Comparison of ENCODE assay signal across 12 cellular contexts in the genomic region with DNA sequence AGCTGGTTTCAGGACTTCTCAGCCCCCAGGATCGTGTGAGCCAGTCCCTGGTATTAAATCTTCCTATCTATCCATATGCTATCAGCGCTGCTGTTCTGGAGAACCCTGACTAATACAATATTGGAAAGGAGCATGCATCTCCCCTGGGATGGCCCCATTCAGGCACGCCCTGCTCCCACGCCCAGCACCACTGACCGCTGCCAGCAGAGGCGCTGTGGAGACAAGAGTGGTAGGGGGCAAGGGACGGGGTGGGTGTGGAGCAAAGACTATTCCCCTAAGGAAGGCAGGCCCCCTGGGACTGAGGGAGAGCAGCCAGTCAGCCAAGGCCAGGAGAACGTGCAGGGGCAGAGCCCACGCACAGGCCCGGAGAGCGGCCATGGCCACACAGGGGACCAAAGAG.
DNase-seq lines count a peak whose midpoint lies in the region; ATAC-seq and TF ChIP-seq lines count a peak whose summit lies in the region.
"Had no signal": no experiment of that assay in that cellular context is flagged by ENCODE, and none has a peak within 500 bp of the region (broad histone marks: within the 10 kb centered on the region; RNA-seq: fewer than 3 reads in every experiment).

No MANE protein-coding gene starts in this region.

- intact Hi-C loops in left ventricle myocardium inferior (cut with micrococcal nuclease) (no loop called here), PC-9 (cut with micrococcal nuclease; ENCODE audit: unreplicated experiment) (no loop called here)

- H3F3A ChIP-seq in PC-9 (ENCODE audit: insufficient read depth, low read depth), result peaks cover 29% of the 10 kb centered on the region

- no peak for ATAC-seq in activated CD4-positive, CD25-positive, alpha-beta regulatory T cell treated with anti-CD3 and anti-CD28 coated beads, Interleukin-2, amount 50 U/mL, for 24 hours
- ATAC-seq: psoas muscle had no signal

- H3K4me1 ChIP-seq in cardiac muscle cell (ENCODE audit: low read depth) (peaks cover 4% of the 10 kb centered on the region), left ventricle myocardium inferior (no peaks in the 10 kb centered on the region), PC-9 (replicated peaks; ENCODE audit: insufficient read depth) (peaks cover 55% of the 10 kb centered on the region)
- H3K4me1 ChIP-seq: psoas muscle had no signal

- no peak overlapping the region for H3K27ac ChIP-seq in cardiac muscle cell
- H3K27ac ChIP-seq in left ventricle myocardium inferior (replicated peaks), result no peak overlapping the region
- H3K27ac ChIP-seq in PC-9, result no peak overlapping the region
- H3K27ac ChIP-seq: psoas muscle had no signal

- H4K20me1 ChIP-seq in PC-9 (ENCODE audit: insufficient read depth), result no peaks in the 10 kb centered on the region

- DNase-seq in cardiac muscle cell (ENCODE audit: low read depth in 1 of 2, low spot score in 1 of 2), result peak in 1 of 2 donors; percentile 24
- no peak for DNase-seq in left ventricle myocardium inferior
- DNase-seq in PC-9, result no peak
- DNase-seq in fibroblast of the aortic adventitia (ENCODE audit: low read depth), result peak; percentile 28
- no peak for DNase-seq in type B pancreatic cell (ENCODE audit: extremely low spot score, unreplicated experiment)
- no peak for DNase-seq in SW 1271 (lab: John Stamatoyannopoulos, UW)
- no peak for DNase-seq in activated T-cell treated with anti-CD3 and anti-CD28 coated beads, Interleukin-2, amount 50 U/mL, for 1 hour
- DNase-seq: CD8-positive, alpha-beta memory T cell; NK-92 treated with Interleukin-12 subunit alpha and Interleukin-12 subunit beta, amount 100 ng/mL, for 24 hours had no signal

- CTCF ChIA-PET in PC-9 (lab: Charles Lee), result no interaction called here

- POLR2A ChIA-PET in PC-9 (lab: Charles Lee; ENCODE audit: unreplicated experiment), result no interaction called here

- H3K36me3 Mint-ChIP-seq in type B pancreatic cell, result no peaks in the 10 kb centered on the region
- H3K36me3 Mint-ChIP-seq: CD8-positive, alpha-beta memory T cell had no signal

- H3K9me2 ChIP-seq in PC-9 (ENCODE audit: insufficient read depth), result no peaks in the 10 kb centered on the region

- no peaks in the 10 kb centered on the region for H3K27me3 Mint-ChIP-seq in type B pancreatic cell
- H3K27me3 Mint-ChIP-seq: central memory CD8-positive, alpha-beta T cell had no signal

- TF ChIP-seq CTCF in cardiac muscle cell (IDR thresholded peaks at IDR 0.05; ENCODE audit: low read depth, low read length) (peak; percentile 48), left ventricle myocardium inferior (IDR thresholded peaks at IDR 0.05; ENCODE audit: borderline replicate concordance) (no peak), PC-9 (conservative IDR thresholded peaks at IDR 0.05) (peak; percentile 50), fibroblast of the aortic adventitia (IDR thresholded peaks at IDR 0.05; ENCODE audit: insufficient read depth, low read length) (peak; percentile 34), type B pancreatic cell (conservative IDR thresholded peaks at IDR 0.05) (peak; percentile 62)

- no peak overlapping the region for H2AFZ ChIP-seq in PC-9

- peaks cover 33% of the 10 kb centered on the region for H3K79me2 ChIP-seq in PC-9 (ENCODE audit: low read depth)

- no peak overlapping the region for H3K4me3 Mint-ChIP-seq in type B pancreatic cell
- H3K4me3 Mint-ChIP-seq: CD8-positive, alpha-beta memory T cell; central memory CD8-positive, alpha-beta T cell had no signal

- no TSS peak for BruUV-seq in PC-9 (replicated peaks; lab: Mats Ljungman, UMichigan)

- H3K27ac Mint-ChIP-seq in type B pancreatic cell, result peak overlapping the region; percentile 61

- H3K27me3 ChIP-seq in cardiac muscle cell (no peaks in the 10 kb centered on the region), left ventricle myocardium inferior (ENCODE audit: low read depth) (no peaks in the 10 kb centered on the region), PC-9 (ENCODE audit: insufficient read depth, low read depth) (no peaks in the 10 kb centered on the region)

- no peaks in the 10 kb centered on the region for H3K9me3 Mint-ChIP-seq in type B pancreatic cell
- H3K9me3 Mint-ChIP-seq: CD8-positive, alpha-beta memory T cell; central memory CD8-positive, alpha-beta T cell had no signal

- H3K36me3 ChIP-seq in cardiac muscle cell (no peaks in the 10 kb centered on the region), left ventricle myocardium inferior (no peaks in the 10 kb centered on the region), PC-9 (ENCODE audit: low read depth) (no peaks in the 10 kb centered on the region)

- H3K4me1 Mint-ChIP-seq in type B pancreatic cell (ENCODE audit: unreplicated experiment), result peaks cover 43% of the 10 kb centered on the region
- H3K4me1 Mint-ChIP-seq: CD8-positive, alpha-beta memory T cell; central memory CD8-positive, alpha-beta T cell had no signal

- H3K4me2 ChIP-seq in PC-9, result 0 out of 2 replicates have a peak overlapping the region, but pooled peaks have one; percentile 90

- H3K4me3 ChIP-seq in cardiac muscle cell (no peak overlapping the region), left ventricle myocardium inferior (no peak overlapping the region), PC-9 (no peak overlapping the region), fibroblast of the aortic adventitia (ENCODE audit: low read depth, low read length) (no peak overlapping the region)
- H3K4me3 ChIP-seq: psoas muscle had no signal

- H3K9me3 ChIP-seq in cardiac muscle cell (ENCODE audit: low read depth) (no peaks in the 10 kb centered on the region), left ventricle myocardium inferior (replicated peaks) (no peaks in the 10 kb centered on the region), PC-9 (ENCODE audit: insufficient read depth, low read depth) (no peaks in the 10 kb centered on the region)
- H3K9me3 ChIP-seq: psoas muscle had no signal
